Comparison of ENCODE assay signal across 21 cellular contexts in the genomic region with DNA sequence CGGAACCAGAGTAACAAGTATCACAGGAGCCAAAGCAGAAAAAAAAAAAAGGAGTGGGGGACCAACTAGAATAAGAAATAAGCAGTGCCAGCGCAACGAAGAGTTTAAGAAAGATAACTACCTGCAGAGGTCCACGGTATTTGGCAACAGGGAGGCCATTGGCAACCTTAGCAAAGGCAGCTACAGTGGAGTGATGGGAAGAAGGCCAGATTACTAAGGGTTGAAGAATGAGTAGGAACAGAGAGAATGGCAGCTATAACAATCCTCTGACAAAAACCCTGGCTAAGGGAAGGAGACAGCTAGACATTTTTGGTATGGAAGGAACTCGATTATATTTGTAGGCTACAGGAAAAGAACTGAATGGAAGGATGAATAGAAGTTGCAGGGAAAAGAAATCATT.
DNase-seq lines count a peak whose midpoint lies in the region; ATAC-seq, FAIRE-seq and TF ChIP-seq lines count a peak whose summit lies in the region.
"Had no signal": no experiment of that assay in that cellular context is flagged by ENCODE, and none has a peak within 500 bp of the region (broad histone marks: within the 10 kb centered on the region; RNA-seq: fewer than 3 reads in every experiment).

No MANE protein-coding gene starts in this region.

- H3K27ac Mint-ChIP-seq in Caco-2 (ENCODE audit: unreplicated experiment) (peak overlapping the region; percentile 84), astrocyte (ENCODE audit: unreplicated experiment) (no peak overlapping the region), T-helper 17 cell (no peak overlapping the region)
- H3K27ac Mint-ChIP-seq: B cell; CD4-positive, CD25-positive, alpha-beta regulatory T cell; CD8-positive, alpha-beta T cell had no signal

- H3K4me1 ChIP-seq in Caco-2 (peaks cover 9% of the 10 kb centered on the region), astrocyte (ENCODE audit: insufficient read depth, low read length) (no peaks in the 10 kb centered on the region)

- BruUV-seq in Caco-2 (replicated peaks; lab: Mats Ljungman, UMichigan), result no TSS peak

- H3K4me3 Mint-ChIP-seq in Caco-2 (ENCODE audit: unreplicated experiment) (no peak overlapping the region), astrocyte (ENCODE audit: unreplicated experiment) (no peak overlapping the region), T-helper 17 cell (no peak overlapping the region)
- H3K4me3 Mint-ChIP-seq: B cell; CD4-positive, CD25-positive, alpha-beta regulatory T cell; CD8-positive, alpha-beta T cell had no signal

- H2AFZ ChIP-seq in astrocyte (ENCODE audit: low read depth, low read length), result no peak overlapping the region

- H3K9me3 ChIP-seq in Caco-2 (peaks cover 24% of the 10 kb centered on the region), astrocyte (ENCODE audit: insufficient read depth, low read depth, low read length) (no peaks in the 10 kb centered on the region), T-helper 17 cell (ENCODE audit: control insufficient read depth, low read length, poor library complexity, severe bottlenecking) (no peaks in the 10 kb centered on the region)

- H3K27ac ChIP-seq in astrocyte (ENCODE audit: low read depth, low read length), result no peak overlapping the region
- H3K27ac ChIP-seq in substantia nigra (ENCODE audit: low read depth, low read length, poor library complexity, severe bottlenecking), result no peak overlapping the region
- H3K27ac ChIP-seq: 22Rv1, BLaER1, C4-2B had no signal

- H3K36me3 ChIP-seq in Caco-2 (ENCODE audit: control insufficient read depth, insufficient read depth, low read length) (no peaks in the 10 kb centered on the region), astrocyte (ENCODE audit: insufficient read depth, low read length) (no peaks in the 10 kb centered on the region)
- H3K36me3 ChIP-seq: BLaER1 had no signal

- CTCF ChIA-PET in Caco-2 (lab: Charles Lee), result no interaction called here

- peaks cover 53% of the 10 kb centered on the region for H3K9me3 Mint-ChIP-seq in Caco-2 (ENCODE audit: unreplicated experiment)
- H3K9me3 Mint-ChIP-seq in astrocyte (ENCODE audit: unreplicated experiment), result no peaks in the 10 kb centered on the region

- H4K20me1 ChIP-seq in astrocyte (ENCODE audit: insufficient read depth, low read length), result no peaks in the 10 kb centered on the region
- H4K20me1 ChIP-seq: BLaER1 had no signal

- peaks cover 22% of the 10 kb centered on the region for H3K4me1 Mint-ChIP-seq in Caco-2 (ENCODE audit: low read depth, unreplicated experiment)
- no peaks in the 10 kb centered on the region for H3K4me1 Mint-ChIP-seq in astrocyte (ENCODE audit: low read depth, unreplicated experiment)
- H3K4me1 Mint-ChIP-seq in T-helper 17 cell, result no peaks in the 10 kb centered on the region
- H3K4me1 Mint-ChIP-seq: B cell; CD4-positive, CD25-positive, alpha-beta regulatory T cell had no signal

- H3K27me3 ChIP-seq in Caco-2 (replicated peaks; ENCODE audit: control insufficient read depth, insufficient read depth, low read length), result no peaks in the 10 kb centered on the region
- H3K27me3 ChIP-seq in astrocyte (ENCODE audit: insufficient read depth, low read length), result no peaks in the 10 kb centered on the region
- H3K27me3 ChIP-seq: BLaER1 had no signal

- H3K4me3 ChIP-seq in Caco-2 (ENCODE audit: low read depth, low read length) (no peak overlapping the region), astrocyte (ENCODE audit: insufficient read depth, low read depth, low read length) (no peak overlapping the region), fibroblast of the aortic adventitia (ENCODE audit: low read depth, low read length) (no peak overlapping the region)
- H3K4me3 ChIP-seq: BLaER1 had no signal

- H3K4me2 ChIP-seq in astrocyte (ENCODE audit: low read length), result peak overlapping the region; percentile 30
- H3K4me2 ChIP-seq: BLaER1 had no signal

- DNase-seq in Caco-2 (no peak), astrocyte (ENCODE audit: low read depth) (no peak), fibroblast of the aortic adventitia (ENCODE audit: low read depth) (peak; percentile 49), substantia nigra (lab: John Stamatoyannopoulos, UW) (no peak), T-helper 17 cell (no peak), DMS79 (lab: John Stamatoyannopoulos, UW) (no peak)
- DNase-seq: CD4-positive, CD25-positive, alpha-beta regulatory T cell; CD8-positive, alpha-beta T cell; DMS 273 treated with DMSO at 0.1 percent for 48 hours; DMS79 treated with DMSO at 0.1 percent for 48 hours; GOT3; H7; HCEC 1CT had no signal

- H3K79me2 ChIP-seq in astrocyte (ENCODE audit: insufficient read depth, low read length), result no peaks in the 10 kb centered on the region

- ATAC-seq in T-helper 17 cell, result no peak
- ATAC-seq: CD8-positive, alpha-beta T cell had no signal

- TF ChIP-seq CTCF in Caco-2 (IDR thresholded peaks at IDR 0.05; ENCODE audit: insufficient read depth in 1 of 2, low read depth in 1 of 2, low read length in 1 of 2, severe bottlenecking in 1 of 2, unreplicated experiment in 1 of 2) (no peak), astrocyte (IDR thresholded peaks at IDR 0.05; ENCODE audit: insufficient read depth, low read depth, low read length) (no peak), fibroblast of the aortic adventitia (IDR thresholded peaks at IDR 0.05; ENCODE audit: insufficient read depth, low read length) (no peak)

- no peaks in the 10 kb centered on the region for H3K27me3 Mint-ChIP-seq in Caco-2 (ENCODE audit: insufficient read depth, unreplicated experiment)
- H3K27me3 Mint-ChIP-seq in astrocyte (ENCODE audit: low read depth, unreplicated experiment), result peaks cover 4% of the 10 kb centered on the region
- H3K27me3 Mint-ChIP-seq in T-helper 17 cell, result no peaks in the 10 kb centered on the region
- H3K27me3 Mint-ChIP-seq: B cell; CD4-positive, CD25-positive, alpha-beta regulatory T cell had no signal

- POLR2A ChIA-PET in Caco-2 (lab: Charles Lee), result no interaction called here

- H3K9ac ChIP-seq in astrocyte (ENCODE audit: low read length), result no peak overlapping the region
- H3K9ac ChIP-seq: BLaER1 had no signal

- H3K36me3 Mint-ChIP-seq in Caco-2 (ENCODE audit: insufficient read depth, unreplicated experiment), result peaks cover 19% of the 10 kb centered on the region
- H3K36me3 Mint-ChIP-seq in astrocyte (ENCODE audit: low read depth, unreplicated experiment), result no peaks in the 10 kb centered on the region
- no peaks in the 10 kb centered on the region for H3K36me3 Mint-ChIP-seq in T-helper 17 cell (ENCODE audit: low read depth)
- H3K36me3 Mint-ChIP-seq: CD4-positive, CD25-positive, alpha-beta regulatory T cell; CD8-positive, alpha-beta T cell had no signal

- FAIRE-seq in astrocyte (lab: Jason Lieb, UNC), result no peak
- FAIRE-seq: A204.1, D721Med, G401.6, GM12892 had no signal

- intact Hi-C loops in Caco-2 (cut with micrococcal nuclease; ENCODE audit: unreplicated experiment), result loop anchor here (1.0 kb wide), 1 partner anchor 8 kb away; no protein-coding TSS in a partner anchor
